Comparison of ENCODE assay signal across 18 cellular contexts in the genomic region with DNA sequence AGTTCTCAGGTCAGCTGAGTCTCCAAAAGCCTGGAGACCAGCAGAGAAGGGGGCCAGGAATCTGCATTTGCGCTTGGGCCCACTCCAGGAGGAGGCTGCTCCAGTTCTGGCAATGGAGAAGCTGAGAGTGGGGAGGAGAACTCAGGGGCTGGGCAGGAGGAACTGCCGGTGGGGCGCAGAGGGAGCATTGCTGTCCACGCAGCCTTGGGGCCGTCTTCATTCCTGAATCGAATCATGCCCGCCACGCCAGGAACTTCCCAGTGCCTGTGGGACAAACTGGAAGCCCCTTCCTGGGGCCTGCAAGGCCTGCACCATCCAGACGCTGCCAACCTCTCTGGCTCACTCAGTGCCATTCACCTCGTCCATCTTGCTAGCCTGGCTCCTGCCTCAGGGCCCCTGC. TPM values are rescaled to one million over a fixed set of nuclear protein-coding genes. Genes with fewer than 3 reads are reported as not detected.
DNase-seq lines count a peak whose midpoint lies in the region; ATAC-seq and TF ChIP-seq lines count a peak whose summit lies in the region.
"Had no signal": no experiment of that assay in that cellular context is flagged by ENCODE, and none has a peak within 500 bp of the region (broad histone marks: within the 10 kb centered on the region; RNA-seq: fewer than 3 reads in every experiment).

No MANE protein-coding gene starts in this region.

- H3K27me3 Mint-ChIP-seq in GM23338 (ENCODE audit: insufficient read depth, low read depth, poor library complexity) (no peaks in the 10 kb centered on the region), endodermal cell (ENCODE audit: insufficient read depth) (no peaks in the 10 kb centered on the region), neural progenitor cell (ENCODE audit: insufficient read depth, low read depth) (peaks cover 2% of the 10 kb centered on the region), progenitor cell of endocrine pancreas (peaks cover 9% of the 10 kb centered on the region)
- peaks cover 0 to 4% of the 10 kb centered on the region in 2 donors for H3K27me3 Mint-ChIP-seq in CD8-positive, alpha-beta memory T cell
- H3K27me3 Mint-ChIP-seq: CD4-positive, CD25-positive, alpha-beta regulatory T cell had no signal

- no peak overlapping the region for H3K4me3 ChIP-seq in GM23338
- no peak overlapping the region for H3K4me3 ChIP-seq in endodermal cell (ENCODE audit: low read length)
- H3K4me3 ChIP-seq in neural progenitor cell = no peak overlapping the region
- no peak overlapping the region for H3K4me3 ChIP-seq in CD8-positive, alpha-beta memory T cell (ENCODE audit: low read length)

- H3K9ac ChIP-seq in endodermal cell (ENCODE audit: extremely low read depth, low read length, poor library complexity, severe bottlenecking) (no peak overlapping the region), neural progenitor cell (no peak overlapping the region)

- H3F3A ChIP-seq in GM23338 (replicated peaks; ENCODE audit: low read depth) = no peaks in the 10 kb centered on the region
- no peaks in the 10 kb centered on the region for H3F3A ChIP-seq in neural progenitor cell (ENCODE audit: low read depth)

- no peak overlapping the region for H3K27ac ChIP-seq in GM23338 (ENCODE audit: low read depth)
- no peak overlapping the region for H3K27ac ChIP-seq in endodermal cell (ENCODE audit: low read depth, low read length)
- H3K27ac ChIP-seq in neural progenitor cell = no peak overlapping the region
- H3K27ac ChIP-seq in CD8-positive, alpha-beta memory T cell (ENCODE audit: low read depth, low read length) = no peak overlapping the region
- H3K27ac ChIP-seq: HL-60 had no signal

- CTCF ChIA-PET in CD8-positive, alpha-beta memory T cell (lab: Charles Lee) = no interaction called here

- no peaks in the 10 kb centered on the region for H3K36me3 ChIP-seq in GM23338 (ENCODE audit: insufficient read depth)
- H3K36me3 ChIP-seq in endodermal cell (ENCODE audit: control insufficient read depth, insufficient read depth, low read length) = no peaks in the 10 kb centered on the region
- no peaks in the 10 kb centered on the region for H3K36me3 ChIP-seq in neural progenitor cell
- H3K36me3 ChIP-seq in CD8-positive, alpha-beta memory T cell (ENCODE audit: insufficient read depth, low read length) = no peaks in the 10 kb centered on the region
- H3K36me3 ChIP-seq: BE2C had no signal

- H3K4me1 Mint-ChIP-seq in GM23338 = no peaks in the 10 kb centered on the region
- H3K4me1 Mint-ChIP-seq in endodermal cell = no peaks in the 10 kb centered on the region
- H3K4me1 Mint-ChIP-seq in neural progenitor cell = peaks cover 5% of the 10 kb centered on the region
- H3K4me1 Mint-ChIP-seq in progenitor cell of endocrine pancreas (ENCODE audit: low read depth) = no peaks in the 10 kb centered on the region
- no peaks in the 10 kb centered on the region for H3K4me1 Mint-ChIP-seq in CD8-positive, alpha-beta memory T cell

- H3K9me3 Mint-ChIP-seq in GM23338 = no peaks in the 10 kb centered on the region
- H3K9me3 Mint-ChIP-seq in endodermal cell = no peaks in the 10 kb centered on the region
- no peaks in the 10 kb centered on the region for H3K9me3 Mint-ChIP-seq in neural progenitor cell
- H3K9me3 Mint-ChIP-seq in progenitor cell of endocrine pancreas (ENCODE audit: low read depth) = no peaks in the 10 kb centered on the region
- H3K9me3 Mint-ChIP-seq in CD8-positive, alpha-beta memory T cell = no peaks in the 10 kb centered on the region
- H3K9me3 Mint-ChIP-seq: CD4-positive, CD25-positive, alpha-beta regulatory T cell; HFFc6 had no signal

- no peaks in the 10 kb centered on the region for H3K9me2 ChIP-seq in GM23338 (ENCODE audit: insufficient read depth)

- H2AFZ ChIP-seq in GM23338 (0 out of 2 replicates have a peak overlapping the region, but pooled peaks have one; percentile 69), neural progenitor cell (replicated peaks) (no peak overlapping the region)

- H3K36me3 Mint-ChIP-seq in GM23338 (ENCODE audit: low read depth) (no peaks in the 10 kb centered on the region), endodermal cell (ENCODE audit: low read depth) (no peaks in the 10 kb centered on the region), neural progenitor cell (no peaks in the 10 kb centered on the region), progenitor cell of endocrine pancreas (ENCODE audit: insufficient read depth) (no peaks in the 10 kb centered on the region)
- H3K36me3 Mint-ChIP-seq in CD8-positive, alpha-beta memory T cell = no peaks in the 10 kb centered on the region
- H3K36me3 Mint-ChIP-seq: CD4-positive, CD25-positive, alpha-beta regulatory T cell had no signal

- H3K9me3 ChIP-seq in endodermal cell (ENCODE audit: control insufficient read depth, low read length) (no peaks in the 10 kb centered on the region), neural progenitor cell (ENCODE audit: low read depth) (no peaks in the 10 kb centered on the region)
- H3K9me3 ChIP-seq in CD8-positive, alpha-beta memory T cell (ENCODE audit: low read length) = no peaks in the 10 kb centered on the region
- H3K9me3 ChIP-seq: BE2C, Caco-2 had no signal

- H3K4me3 Mint-ChIP-seq in GM23338 (no peak overlapping the region), endodermal cell (no peak overlapping the region), neural progenitor cell (no peak overlapping the region), progenitor cell of endocrine pancreas (ENCODE audit: low read depth) (no peak overlapping the region)
- no peak overlapping the region for H3K4me3 Mint-ChIP-seq in CD8-positive, alpha-beta memory T cell
- H3K4me3 Mint-ChIP-seq: CD4-positive, CD25-positive, alpha-beta regulatory T cell; HFFc6 had no signal

- ATAC-seq in GM23338 (no peak), GM18519 (IDR thresholded peaks at IDR 0.05; ENCODE audit: low FRiP score, unreplicated experiment) (no peak)

- POLR2A ChIA-PET in CD8-positive, alpha-beta memory T cell (lab: Charles Lee) = no interaction called here

- H3K27ac Mint-ChIP-seq in GM23338 = no peak overlapping the region
- H3K27ac Mint-ChIP-seq in endodermal cell = no peak overlapping the region
- H3K27ac Mint-ChIP-seq in neural progenitor cell = peak overlapping the region; percentile 70
- H3K27ac Mint-ChIP-seq in progenitor cell of endocrine pancreas = peak overlapping the region; percentile 74
- no peak overlapping the region for H3K27ac Mint-ChIP-seq in CD8-positive, alpha-beta memory T cell
- H3K27ac Mint-ChIP-seq: CD4-positive, CD25-positive, alpha-beta regulatory T cell; HFFc6 had no signal

- H3K27me3 ChIP-seq in GM23338 (ENCODE audit: insufficient read depth) = no peaks in the 10 kb centered on the region
- H3K27me3 ChIP-seq in endodermal cell (ENCODE audit: control insufficient read depth, insufficient read depth, low read length, poor library complexity, severe bottlenecking) = no peaks in the 10 kb centered on the region
- no peaks in the 10 kb centered on the region for H3K27me3 ChIP-seq in neural progenitor cell
- no peaks in the 10 kb centered on the region for H3K27me3 ChIP-seq in CD8-positive, alpha-beta memory T cell (ENCODE audit: insufficient read depth, low read length, poor library complexity, severe bottlenecking)
- H3K27me3 ChIP-seq: BE2C had no signal

- H3K4me2 ChIP-seq in GM23338 = no peak overlapping the region
- no peak overlapping the region for H3K4me2 ChIP-seq in neural progenitor cell

- 87 to 92% methylated on average over 7 to 10 of the region's 10 CpGs for WGBS in endodermal cell (ENCODE audit: insufficient coverage in 1 of 2, insufficient read length in 1 of 2), 2 experiments

- H4K20me1 ChIP-seq in GM23338 (replicated peaks; ENCODE audit: insufficient read depth) = no peaks in the 10 kb centered on the region
- H4K20me1 ChIP-seq in neural progenitor cell (ENCODE audit: low read depth) = no peaks in the 10 kb centered on the region

- no peaks in the 10 kb centered on the region for H3K79me2 ChIP-seq in GM23338 (replicated peaks; ENCODE audit: insufficient read depth)
- no peaks in the 10 kb centered on the region for H3K79me2 ChIP-seq in neural progenitor cell (ENCODE audit: low read depth)

- DNase-seq in GM23338 (ENCODE audit: low spot score) = no peak
- peak; percentile 38 for DNase-seq in endodermal cell
- no peak for DNase-seq in neural progenitor cell (ENCODE audit: low spot score)
- no peak for DNase-seq in progenitor cell of endocrine pancreas (ENCODE audit: low spot score, unreplicated experiment)
- no peak for DNase-seq in CD8-positive, alpha-beta memory T cell
- no peak for DNase-seq in mucosa of gallbladder (ENCODE audit: low spot score)
- DNase-seq: ACHN; BE2C; C1 segment of cervical spinal cord; CD4-positive, CD25-positive, alpha-beta regulatory T cell; GOT3; H7; HFFc6; IMR-90 had no signal

- no peak for TF ChIP-seq CTCF in GM23338 (conservative IDR thresholded peaks at IDR 0.05; ENCODE audit: low read depth in 2 of 2)
- no peak for TF ChIP-seq CTCF in endodermal cell (conservative IDR thresholded peaks at IDR 0.05)
- TF ChIP-seq CTCF in neural progenitor cell (IDR thresholded peaks at IDR 0.05) = no peak
- no peak for TF ChIP-seq CTCF in progenitor cell of endocrine pancreas (IDR thresholded peaks at IDR 0.05; ENCODE audit: unreplicated experiment)

- H3K4me1 ChIP-seq in GM23338 (ENCODE audit: insufficient read depth) = no peaks in the 10 kb centered on the region
- no peaks in the 10 kb centered on the region for H3K4me1 ChIP-seq in endodermal cell (ENCODE audit: control insufficient read depth, insufficient read depth, low read length)
- H3K4me1 ChIP-seq in neural progenitor cell = no peaks in the 10 kb centered on the region
- H3K4me1 ChIP-seq in CD8-positive, alpha-beta memory T cell (ENCODE audit: insufficient read depth, low read length) = no peaks in the 10 kb centered on the region
- H3K4me1 ChIP-seq: BE2C had no signal

TF ChIP-seq in GM23338, 12 proteins besides CTCF, POLR2A, EP300 and RAD21 (continues in another document):
- no peak for TF ChIP-seq CREB1 (CRISPR knock-in tag; IDR thresholded peaks at IDR 0.05; ENCODE audit: low read depth)

RNA-seq across cellular contexts. Expression of a gene that starts 16.9 kb away (rescaled TPM):
- total RNA-seq in GM23338 (2014; rRNA removed; shearing (Covaris generic)) = not detected in 2 replicates
- polyA plus RNA-seq in GM23338 (2016; fragmentation: Nextera tagmentation; extraction: Ambion mirVana) = not detected in 2 replicates
- total RNA-seq in endodermal cell (not detected), neural progenitor cell (ENCODE audit: low replicate concordance) (0.03 TPM in 1 of 2 replicates, not detected in the other), progenitor cell of endocrine pancreas (not detected in 2 replicates), mucosa of gallbladder (0.75 TPM)
- not detected for polyA plus RNA-seq in endodermal cell (2013, experiment 1 of 2)
- polyA plus RNA-seq in endodermal cell (2013, experiment 2 of 2) = not detected
- not detected for total RNA-seq in CD8-positive, alpha-beta memory T cell
- not detected for polyA plus RNA-seq in CD8-positive, alpha-beta memory T cell
- total RNA-seq: Caco-2, H7, HT1080, IMR-90 had no signal
- polyA plus RNA-seq: CD4-positive, CD25-positive, alpha-beta regulatory T cell had no signal

RNA-seq across cellular contexts. Expression of a gene that starts 36.0 kb away (rescaled TPM):
- 44.4 and 45.6 TPM in 2 replicates for total RNA-seq in GM23338 (2014; rRNA removed; shearing (Covaris generic))
- polyA plus RNA-seq in GM23338 (2016; fragmentation: Nextera tagmentation; extraction: Ambion mirVana) = 31.5 and 34.0 TPM in 2 replicates
- total RNA-seq in endodermal cell (1 to 10 TPM; 1.9 to 3.7 TPM), neural progenitor cell (ENCODE audit: low replicate concordance) (7.0 and 14.1 TPM in 2 replicates), progenitor cell of endocrine pancreas (12.4 and 24.5 TPM in 2 replicates), mucosa of gallbladder (71.2 TPM)
- 45.0 TPM for polyA plus RNA-seq in endodermal cell (2013, experiment 1 of 2)
- polyA plus RNA-seq in endodermal cell (2013, experiment 2 of 2) = 50.3 TPM
- total RNA-seq in CD8-positive, alpha-beta memory T cell = 10 to 100 TPM; 64.7 to 66.4 TPM
- 1.6 TPM for polyA plus RNA-seq in CD8-positive, alpha-beta memory T cell

Comparison
In these comparisons a context has a peak if more than half of its experiments do, and no peak if none do; other contexts are left out.
1. H3K27ac Mint-ChIP-seq: peak in neural progenitor cell (single experiment) and progenitor cell of endocrine pancreas (single experiment); none in GM23338 (single experiment), endodermal cell (single experiment) and CD8-positive, alpha-beta memory T cell (0 of 8).